In genomic region chr1:235368428-235368827, GRCh38 we compare ENCODE assay signal across 10 cellular contexts. TPM values are rescaled to one million over a fixed set of nuclear protein-coding genes. Genes with fewer than 3 reads are reported as not detected.
DNase-seq lines count a peak whose midpoint lies in the region; ATAC-seq, FAIRE-seq and TF ChIP-seq lines count a peak whose summit lies in the region.
"Had no signal": no experiment of that assay in that cellular context is flagged by ENCODE, and none has a peak within 500 bp of the region (broad histone marks: within the 10 kb centered on the region; RNA-seq: fewer than 3 reads in every experiment).

No MANE protein-coding gene starts in this region.

- H3K79me1 ChIP-seq in H1 (ENCODE audit: low read depth, low read length): peaks cover 3% of the 10 kb centered on the region

- H3K23me2 ChIP-seq in H1 (ENCODE audit: low read depth, low read length): no peaks in the 10 kb centered on the region

- no peak overlapping the region for H4K91ac ChIP-seq in H1 (replicated peaks; ENCODE audit: insufficient read length, low read length)

- H3K18ac ChIP-seq in H1 (ENCODE audit: extremely low read depth, low read length): no peak overlapping the region

- 84% methylated on average over 5 of the region's 5 CpGs; no CpG with 5 or more reads in 1 of the 2 experiments for WGBS in H1 (ENCODE audit: extremely low coverage in 1 of 2, insufficient coverage in 1 of 2, insufficient read length in 1 of 2, insufficient replicate concordance in 2 of 2, low coverage in 1 of 2, low lambda C conversion rate in 2 of 2, missing lambda C conversion rate in 1 of 2), 2 experiments
- WGBS in ovary, 3 donors: 61 to 71% (median 66%) methylated on average over 5 of the region's 5 CpGs

- H3K27ac ChIP-seq in OCI-LY1 (ENCODE audit: low read depth, low read length, poor library complexity, severe bottlenecking): no peak overlapping the region
- no peak overlapping the region for H3K27ac ChIP-seq in H1 (ENCODE audit: low read depth, low read length)
- no peak overlapping the region for H3K27ac ChIP-seq in ovary

- H3K79me2 ChIP-seq in OCI-LY1 (ENCODE audit: insufficient read depth, low read length) (peaks cover 23% of the 10 kb centered on the region), H1 (ENCODE audit: control insufficient read depth in 1 of 2, insufficient read depth in 2 of 2, low read length in 2 of 2) (peaks cover 0 to 28% of the 10 kb centered on the region in 2 experiments; a peak in 2 of 4 replicates)

- H4K20me1 ChIP-seq in OCI-LY1 (ENCODE audit: insufficient read depth, low read length): no peaks in the 10 kb centered on the region
- no peaks in the 10 kb centered on the region for H4K20me1 ChIP-seq in H1 (replicated peaks in 1 of 2; ENCODE audit: control insufficient read depth in 1 of 2, insufficient read depth in 2 of 2, low read length in 2 of 2)

- H3F3A ChIP-seq in OCI-LY1 (ENCODE audit: insufficient read depth, low read length): no peaks in the 10 kb centered on the region

- H2BK5ac ChIP-seq in H1 (ENCODE audit: low read depth, low read length): no peak overlapping the region

- no peak overlapping the region for H2AK5ac ChIP-seq in H1 (ENCODE audit: low read depth, low read length)

- peak overlapping the region; percentile 66 for H3K4me2 ChIP-seq in OCI-LY1 (ENCODE audit: low read length)
- peak overlapping the region; percentile 69 to 70; a peak in 3 of 4 replicates for H3K4me2 ChIP-seq in H1 (ENCODE audit: insufficient read depth in 1 of 2, low read depth in 2 of 2, low read length in 2 of 2)

- POLR2A ChIA-PET in H1 (lab: Charles Lee; ENCODE audit: partially characterized antibody): interaction anchor here (1.3 to 2.5 kb wide), 4 partner anchors 8 to 54 kb away, joined by 3 to 12 read pairs (median 8); partner anchors contain the start of genes ARID4B and GGPS1

- no peak overlapping the region for H2BK20ac ChIP-seq in H1 (ENCODE audit: low read length)

- TF ChIP-seq POLR2A in H1 (IDR thresholded peaks at IDR 0.05; ENCODE audit: control extremely low read depth in 1 of 2, low read depth in 2 of 2, low read length in 2 of 2) (no peak), ovary (IDR thresholded peaks at IDR 0.05) (no peak)

- H2AFZ ChIP-seq in OCI-LY1 (ENCODE audit: low read length) (no peak overlapping the region), H1 (ENCODE audit: low read length) (no peak overlapping the region)

- no peak overlapping the region for H3K14ac ChIP-seq in H1 (ENCODE audit: insufficient read length)

- H4K5ac ChIP-seq in H1 (ENCODE audit: insufficient read length, low read depth, low read length): no peak overlapping the region

- H2BK120ac ChIP-seq in H1 (replicated peaks; ENCODE audit: low read depth, low read length): no peak overlapping the region

- no peak for ATAC-seq in HG03460 (IDR thresholded peaks at IDR 0.05; ENCODE audit: unreplicated experiment)
- ATAC-seq: foreskin keratinocyte had no signal

- H3K23ac ChIP-seq in H1 (ENCODE audit: insufficient read length): no peak overlapping the region

- H3K9me3 ChIP-seq in ES-I3 (ENCODE audit: control insufficient read depth, insufficient read depth, low read length) (no peaks in the 10 kb centered on the region), OCI-LY1 (ENCODE audit: low read length) (no peaks in the 10 kb centered on the region), H1 (ENCODE audit: insufficient read depth in 2 of 2, low read depth in 1 of 2, low read length in 1 of 2) (no peaks in the 10 kb centered on the region), ovary (no peaks in the 10 kb centered on the region)
- H3K9me3 ChIP-seq: spleen had no signal

- no peak overlapping the region for H2BK12ac ChIP-seq in H1 (ENCODE audit: low read depth, low read length)

- TF ChIP-seq CTCF in OCI-LY1 (IDR thresholded peaks at IDR 0.05; ENCODE audit: low read length): no peak
- no peak for TF ChIP-seq CTCF in H1 (IDR thresholded peaks at IDR 0.05; ENCODE audit: control extremely low read depth in 1 of 3, insufficient read depth in 1 of 3, low read depth in 1 of 3, low read length in 3 of 3)
- no peak for TF ChIP-seq CTCF in ovary (IDR thresholded peaks at IDR 0.05)

- H3K4me1 ChIP-seq in ES-I3 (ENCODE audit: insufficient read depth, low read length) (no peaks in the 10 kb centered on the region), OCI-LY1 (ENCODE audit: insufficient read depth, low read length, severe bottlenecking) (peaks cover 19% of the 10 kb centered on the region), H1 (replicated peaks in 1 of 4; ENCODE audit: control insufficient read depth in 3 of 4, insufficient read depth in 4 of 4, low read length in 3 of 4) (no peaks in the 10 kb centered on the region), ovary (ENCODE audit: insufficient read depth) (peaks cover 1% of the 10 kb centered on the region)
- H3K4me1 ChIP-seq: foreskin keratinocyte had no signal

- H2BK15ac ChIP-seq in H1 (ENCODE audit: low read length): no peak overlapping the region

- DNase-seq in H1 (ENCODE audit: low read depth in 1 of 2, low spot score in 2 of 2) (no peak), ovary (no peak), NCI-H1417 (lab: John Stamatoyannopoulos, UW) (no peak), NK-92 (lab: John Stamatoyannopoulos, UW; ENCODE audit: unreplicated experiment) (no peak)
- DNase-seq: foreskin keratinocyte, NCI-H510A, spleen had no signal

- no peak overlapping the region for H4K8ac ChIP-seq in H1 (ENCODE audit: extremely low read depth, insufficient read depth, low read length)

- H3K9ac ChIP-seq in ES-I3 (ENCODE audit: low read depth, low read length) (peak overlapping the region; percentile 89; the same call in 1 of the 2 replicates), OCI-LY1 (ENCODE audit: low read length) (peak overlapping the region; percentile 68; the same call in 1 of the 2 replicates), H1 (replicated peaks in 1 of 4; ENCODE audit: extremely low read depth in 1 of 4, low read depth in 3 of 4, low read length in 3 of 4) (no peak overlapping the region)

- H3K9me2 ChIP-seq in OCI-LY1 (ENCODE audit: low read depth, low read length): no peaks in the 10 kb centered on the region

- H3K4ac ChIP-seq in H1 (replicated peaks; ENCODE audit: insufficient read length, low read depth, low read length): no peak overlapping the region

- H3K36me3 ChIP-seq in ES-I3 (ENCODE audit: insufficient read depth, low read length): no peaks in the 10 kb centered on the region
- H3K36me3 ChIP-seq in OCI-LY1 (ENCODE audit: insufficient read depth, low read length): no peaks in the 10 kb centered on the region
- H3K36me3 ChIP-seq in H1 (ENCODE audit: control insufficient read depth in 2 of 4, insufficient read depth in 4 of 4, low read length in 3 of 4): no peaks in the 10 kb centered on the region
- no peaks in the 10 kb centered on the region for H3K36me3 ChIP-seq in ovary

- intact Hi-C loops in ovary (cut with DNase I): no loop called here

- FAIRE-seq in H1 (lab: Jason Lieb, UNC): no peak

- peak overlapping the region; percentile 72 for H3K4me3 ChIP-seq in OCI-LY1 (ENCODE audit: low read depth, low read length, poor library complexity, severe bottlenecking)
- peak overlapping the region; percentile 61 to 86 (median 70); a peak in 6 of 8 replicates for H3K4me3 ChIP-seq in H1 (ENCODE audit: extremely low read depth in 1 of 4, insufficient read depth in 2 of 4, low read depth in 3 of 4, low read length in 4 of 4)
- peak overlapping the region; percentile 84 for H3K4me3 ChIP-seq in ovary

- H3K56ac ChIP-seq in H1 (replicated peaks; ENCODE audit: insufficient read length, low read depth, low read length): no peak overlapping the region

- H3K27me3 ChIP-seq in OCI-LY1 (ENCODE audit: insufficient read depth, low read length): no peaks in the 10 kb centered on the region
- H3K27me3 ChIP-seq in H1 (replicated peaks in 1 of 4; ENCODE audit: control insufficient read depth in 3 of 4, extremely low read depth in 1 of 4, insufficient read depth in 3 of 4, low read length in 3 of 4): no peaks in the 10 kb centered on the region
- no peaks in the 10 kb centered on the region for H3K27me3 ChIP-seq in ovary
- H3K27me3 ChIP-seq: foreskin keratinocyte, spleen had no signal

- TF ChIP-seq RAD21 in H1 (IDR thresholded peaks at IDR 0.05 in 1 of 2, conservative IDR thresholded peaks at IDR 0.05 in 1 of 2; ENCODE audit: low read depth in 2 of 2, low read length in 2 of 2): no peak

- CTCF ChIA-PET in H1 (lab: Charles Lee; ENCODE audit: partially characterized antibody): no interaction called here

- no peak for TF ChIP-seq EP300 in H1 (IDR thresholded peaks at IDR 0.05; ENCODE audit: borderline replicate concordance in 1 of 2, low read depth in 2 of 2, low read length in 2 of 2)
- no peak for TF ChIP-seq EP300 in ovary (IDR thresholded peaks at IDR 0.05)

RNA-seq across cellular contexts. Expression of gene TBCE, which starts 1.2 kb away (rescaled TPM):
- 42.9 and 44.1 TPM in 2 replicates for total RNA-seq in H1 (2021; fragmentation: NEBNext Ultra II Directional; extraction: Animal tissue kit (Norgen Biotek cat#: 25700))
- polyA plus RNA-seq in H1 (2011; rRNA removed) (14.5 and 22.7 TPM in 2 replicates), ovary (10 to 100 TPM; 13.7 to 22.9 TPM)
- polyA plus RNA-seq in H1 (2011; cell fraction: cytosol; rRNA removed): 31.6 TPM
- 12.4 TPM for polyA plus RNA-seq in H1 (2011; cell fraction: nucleus; rRNA removed)
- polyA plus RNA-seq in H1 (2012, experiment 1 of 2): 39.7 to 72.2 TPM (median 46.4 TPM) in 4 replicates
- polyA plus RNA-seq in H1 (2012, experiment 2 of 2): 14.9 TPM
- polyA plus RNA-seq in H1 (2013, experiment 1 of 2): 41.5 TPM
- 45.3 TPM for polyA plus RNA-seq in H1 (2013, experiment 2 of 2)
- polyA minus RNA-seq in H1 (2011; rRNA and poly(A)+ RNA removed): 18.5 and 26.1 TPM in 2 replicates
- polyA minus RNA-seq in H1 (2011; cell fraction: cytosol; rRNA and poly(A)+ RNA removed): 14.9 TPM
- polyA minus RNA-seq in H1 (2011; cell fraction: nucleus; rRNA and poly(A)+ RNA removed): 17.2 TPM
- 10 to 100 TPM; 11.8 to 25.5 (median 22.8) TPM for total RNA-seq in ovary

RNA-seq across cellular contexts. Expression of gene GGPS1, which starts 40.1 kb away (rescaled TPM):
- total RNA-seq in H1 (2021; fragmentation: NEBNext Ultra II Directional; extraction: Animal tissue kit (Norgen Biotek cat#: 25700)): 40.4 and 43.6 TPM in 2 replicates
- 10.9 and 20.9 TPM in 2 replicates for polyA plus RNA-seq in H1 (2011; rRNA removed)
- 22.2 TPM for polyA plus RNA-seq in H1 (2011; cell fraction: cytosol; rRNA removed)
- polyA plus RNA-seq in H1 (2011; cell fraction: nucleus; rRNA removed): 12.5 TPM
- 21.1 to 34.1 TPM (median 24.2 TPM) in 4 replicates for polyA plus RNA-seq in H1 (2012, experiment 1 of 2)
- 4.3 TPM for polyA plus RNA-seq in H1 (2012, experiment 2 of 2)
- 29.1 TPM for polyA plus RNA-seq in H1 (2013, experiment 1 of 2)
- 31.8 TPM for polyA plus RNA-seq in H1 (2013, experiment 2 of 2)
- 29.0 and 29.3 TPM in 2 replicates for polyA minus RNA-seq in H1 (2011; rRNA and poly(A)+ RNA removed)
- 11.0 TPM for polyA minus RNA-seq in H1 (2011; cell fraction: cytosol; rRNA and poly(A)+ RNA removed)
- 14.6 TPM for polyA minus RNA-seq in H1 (2011; cell fraction: nucleus; rRNA and poly(A)+ RNA removed)
- total RNA-seq in ovary: 10 to 100 TPM; 15.3 to 42.4 (median 31.7) TPM
- 10 to 100 TPM; 21.1 to 31.8 TPM for polyA plus RNA-seq in ovary

RNA-seq across cellular contexts. Expression of gene ARID4B, which starts 40.4 kb away (rescaled TPM):
- 28.8 and 29.2 TPM in 2 replicates for total RNA-seq in H1 (2021; fragmentation: NEBNext Ultra II Directional; extraction: Animal tissue kit (Norgen Biotek cat#: 25700))
- 3.3 and 5.1 TPM in 2 replicates for polyA plus RNA-seq in H1 (2011; rRNA removed)
- polyA plus RNA-seq in H1 (2011; cell fraction: cytosol; rRNA removed): 8.3 TPM
- 20.1 TPM for polyA plus RNA-seq in H1 (2011; cell fraction: nucleus; rRNA removed)
- 15.0 to 19.7 TPM (median 16.4 TPM) in 4 replicates for polyA plus RNA-seq in H1 (2012, experiment 1 of 2)
- polyA plus RNA-seq in H1 (2012, experiment 2 of 2): 1.1 TPM
- 21.7 TPM for polyA plus RNA-seq in H1 (2013, experiment 1 of 2)
- 21.9 TPM for polyA plus RNA-seq in H1 (2013, experiment 2 of 2)
- polyA minus RNA-seq in H1 (2011; rRNA and poly(A)+ RNA removed): 20.5 and 20.9 TPM in 2 replicates
- 18.4 TPM for polyA minus RNA-seq in H1 (2011; cell fraction: cytosol; rRNA and poly(A)+ RNA removed)
- 52.9 TPM for polyA minus RNA-seq in H1 (2011; cell fraction: nucleus; rRNA and poly(A)+ RNA removed)
- 10 to 100 TPM; 35.4 to 52.0 (median 44.6) TPM for total RNA-seq in ovary
- 10 to 100 TPM; 19.6 to 22.5 TPM for polyA plus RNA-seq in ovary

Comparison
In these comparisons a context has a peak if more than half of its experiments do, and no peak if none do; other contexts are left out.
1. H3K9ac ChIP-seq: peak in ES-I3 (single experiment) and OCI-LY1 (single experiment); none in H1 (0 of 4).
2. Peak in every context shown above with its lines, with median percentiles within 50 percentile points of each other: H3K4me3 ChIP-seq.